Comparison of ENCODE assay signal across 1 cellular context in genomic region chrX:118349188-118349587, GRCh38.
TF ChIP-seq lines count a peak whose summit lies in the region.

No MANE protein-coding gene starts in this region.

TF ChIP-seq in WTC11, 78 proteins besides CTCF, POLR2A, EP300 and RAD21:
- TF ChIP-seq ZNF121 (CRISPR knock-in tag; IDR thresholded peaks at IDR 0.05): peak; percentile 88
- TF ChIP-seq ZNF396 (CRISPR knock-in tag; IDR thresholded peaks at IDR 0.05; ENCODE audit: borderline replicate concordance): no peak
- TF ChIP-seq GABPB1 (CRISPR knock-in tag; IDR thresholded peaks at IDR 0.05): no peak
- TF ChIP-seq USF2 (CRISPR knock-in tag; IDR thresholded peaks at IDR 0.05): no peak
